ENCODE assay signal across 8 cellular contexts in the genomic region with DNA sequence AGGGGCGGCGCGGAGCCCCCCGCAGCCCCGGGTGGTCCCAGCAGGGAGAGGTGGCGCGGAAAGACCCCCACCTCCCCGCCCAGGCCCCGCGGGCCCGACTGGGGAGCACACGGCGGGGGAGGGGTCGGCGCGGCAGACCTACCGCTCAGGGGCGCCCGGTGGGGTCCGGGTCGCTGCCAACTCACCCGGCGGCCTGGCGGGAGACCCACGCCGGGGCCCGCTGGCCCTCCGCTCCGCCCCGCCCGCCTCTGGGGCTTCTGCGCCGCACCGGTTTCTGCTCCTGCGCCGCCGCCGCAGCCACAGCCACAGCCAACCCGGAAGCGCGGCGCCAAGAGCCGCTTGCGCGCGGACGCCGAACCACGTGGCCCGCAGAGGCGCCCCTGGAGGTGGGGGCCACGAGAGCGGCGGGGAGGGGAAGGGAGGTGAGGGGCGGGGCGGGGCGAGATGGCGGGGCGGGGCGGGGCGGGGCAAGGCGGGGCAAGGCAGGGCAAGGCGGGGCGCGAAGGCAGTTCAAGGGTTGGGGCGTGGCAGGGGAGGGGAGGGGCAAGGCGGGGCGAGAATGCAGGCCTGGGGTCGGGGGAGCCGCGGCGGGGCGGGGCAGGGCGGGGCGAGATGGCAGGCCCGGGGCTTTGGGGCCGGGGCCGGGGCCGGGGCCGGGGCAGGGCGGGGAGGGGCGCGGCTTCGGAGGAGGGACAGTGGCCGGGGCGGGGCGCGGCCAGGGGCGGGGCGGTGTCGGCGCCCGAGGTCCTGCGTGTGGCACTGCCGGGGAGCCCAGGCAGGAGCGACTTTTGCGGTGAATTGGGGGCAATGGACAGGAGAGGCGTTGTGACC. TPM values are rescaled to one million over a fixed set of nuclear protein-coding genes. Genes with fewer than 3 reads are reported as not detected.
DNase-seq lines count a peak whose midpoint lies in the region; ATAC-seq and TF ChIP-seq lines count a peak whose summit lies in the region.

A gene (minus strand): TSS at position 307 of the 831 bp plus-strand sequence. CDS start 1,193 bp downstream, outside the sequence.

- peaks cover 19% of the 10 kb centered on the region for H3K36me3 ChIP-seq in osteoblast (ENCODE audit: insufficient read depth, low read length)
- no peaks in the 10 kb centered on the region for H3K36me3 ChIP-seq in testis (ENCODE audit: low read depth, missing control alignments)

- H3K4me3 ChIP-seq in osteoblast (ENCODE audit: insufficient read depth, low read length) (peak within 1 kb of the TSS; percentile 76), testis (peak within 1 kb of the TSS; percentile 92 to 97)

- 0 to 2% methylated on average over 8 to 27 of the region's 98 CpGs for WGBS in testis, 2 donors

- peak; percentile 86 for ATAC-seq in HG02588 (IDR thresholded peaks at IDR 0.05; ENCODE audit: unreplicated experiment)

- H3K9me3 ChIP-seq in osteoblast (ENCODE audit: low read depth, low read length): no peaks in the 10 kb centered on the region
- H3K9me3 ChIP-seq in testis: no peaks in the 10 kb centered on the region

- DNase-seq in NCI-H1048 (lab: John Stamatoyannopoulos, UW) (peak; percentile 89), SKM-1 (lab: John Stamatoyannopoulos, UW; ENCODE audit: unreplicated experiment) (peak; percentile 74), glomerular visceral epithelial cell (ENCODE audit: extremely low spot score) (peak; percentile 91), osteoblast (ENCODE audit: insufficient read length, low spot score, missing footprints) (peak; percentile 99), testis (peak; percentile 92)

- peaks cover 22% of the 10 kb centered on the region for H3K36me3 Mint-ChIP-seq in activated naive CD4-positive, alpha-beta T cell treated with anti-CD3 and anti-CD28 coated beads, Interleukin-2, amount 50 U/mL, for 24 hours

- peak within 1 kb of the TSS; percentile 95 for H3K27ac Mint-ChIP-seq in activated naive CD4-positive, alpha-beta T cell treated with anti-CD3 and anti-CD28 coated beads, Interleukin-2, amount 50 U/mL, for 24 hours

- peaks cover 34% of the 10 kb centered on the region for H3K79me2 ChIP-seq in osteoblast (ENCODE audit: insufficient read depth, low read length)

- TF ChIP-seq CTCF in osteoblast (IDR thresholded peaks at IDR 0.05; ENCODE audit: extremely low read depth, low read depth, low read length) (no peak), testis (IDR thresholded peaks at IDR 0.05) (no peak)

- H4K20me1 ChIP-seq in osteoblast (ENCODE audit: insufficient read depth, low read length): no peaks in the 10 kb centered on the region

- H3K27me3 Mint-ChIP-seq in activated naive CD4-positive, alpha-beta T cell treated with anti-CD3 and anti-CD28 coated beads, Interleukin-2, amount 50 U/mL, for 24 hours: no peaks in the 10 kb centered on the region

- peaks cover 11% of the 10 kb centered on the region for H3K4me1 ChIP-seq in osteoblast (ENCODE audit: insufficient read depth, low read length)
- H3K4me1 ChIP-seq in testis: peaks cover 5% of the 10 kb centered on the region

- intact Hi-C loops in testis (cut with DNase I; ENCODE audit: low total_unique reads): no loop called here

- H2AFZ ChIP-seq in osteoblast (ENCODE audit: low read length): peak within 1 kb of the TSS; percentile 85

- H3K4me3 Mint-ChIP-seq in activated naive CD4-positive, alpha-beta T cell treated with anti-CD3 and anti-CD28 coated beads, Interleukin-2, amount 50 U/mL, for 24 hours: peak within 1 kb of the TSS; percentile 96

- H3K9me3 Mint-ChIP-seq in activated naive CD4-positive, alpha-beta T cell treated with anti-CD3 and anti-CD28 coated beads, Interleukin-2, amount 50 U/mL, for 24 hours: no peaks in the 10 kb centered on the region

- peak within 1 kb of the TSS; percentile 91 for H3K4me2 ChIP-seq in osteoblast (ENCODE audit: insufficient read depth, low read length)

- H3K4me1 Mint-ChIP-seq in activated naive CD4-positive, alpha-beta T cell treated with anti-CD3 and anti-CD28 coated beads, Interleukin-2, amount 50 U/mL, for 24 hours: peaks cover 46% of the 10 kb centered on the region

- peak; percentile 46 for TF ChIP-seq POLR2A in GM10847 (IDR thresholded peaks at IDR 0.05; ENCODE audit: extremely low read depth, insufficient read length)
- no peak for TF ChIP-seq POLR2A in testis (IDR thresholded peaks at IDR 0.05)

- H3K27ac ChIP-seq in osteoblast (ENCODE audit: low read depth, low read length) (peak within 1 kb of the TSS; percentile 12), testis (peak within 1 kb of the TSS; percentile 71 to 86)

- H3K27me3 ChIP-seq in osteoblast (ENCODE audit: insufficient read depth, low read length) (no peaks in the 10 kb centered on the region), testis (no peaks in the 10 kb centered on the region)

RNA-seq across cellular contexts. Expression of the gene that starts here (rescaled TPM):
- total RNA-seq in osteoblast (8.7 and 10.9 TPM in 2 replicates), testis (10 to 100 TPM; 12.4 to 13.3 TPM)
- polyA plus RNA-seq in testis (ENCODE audit: insufficient read depth, low read depth, low replicate concordance): 8.1 TPM

Comparison
In these comparisons a context has a peak if more than half of its experiments do, and no peak if none do; other contexts are left out.
1. Peak in every context shown above with its lines: DNase-seq, ATAC-seq, H3K4me3 ChIP-seq and H3K27ac ChIP-seq.